9 cellular contexts compared by ENCODE assay signal in the genomic region with DNA sequence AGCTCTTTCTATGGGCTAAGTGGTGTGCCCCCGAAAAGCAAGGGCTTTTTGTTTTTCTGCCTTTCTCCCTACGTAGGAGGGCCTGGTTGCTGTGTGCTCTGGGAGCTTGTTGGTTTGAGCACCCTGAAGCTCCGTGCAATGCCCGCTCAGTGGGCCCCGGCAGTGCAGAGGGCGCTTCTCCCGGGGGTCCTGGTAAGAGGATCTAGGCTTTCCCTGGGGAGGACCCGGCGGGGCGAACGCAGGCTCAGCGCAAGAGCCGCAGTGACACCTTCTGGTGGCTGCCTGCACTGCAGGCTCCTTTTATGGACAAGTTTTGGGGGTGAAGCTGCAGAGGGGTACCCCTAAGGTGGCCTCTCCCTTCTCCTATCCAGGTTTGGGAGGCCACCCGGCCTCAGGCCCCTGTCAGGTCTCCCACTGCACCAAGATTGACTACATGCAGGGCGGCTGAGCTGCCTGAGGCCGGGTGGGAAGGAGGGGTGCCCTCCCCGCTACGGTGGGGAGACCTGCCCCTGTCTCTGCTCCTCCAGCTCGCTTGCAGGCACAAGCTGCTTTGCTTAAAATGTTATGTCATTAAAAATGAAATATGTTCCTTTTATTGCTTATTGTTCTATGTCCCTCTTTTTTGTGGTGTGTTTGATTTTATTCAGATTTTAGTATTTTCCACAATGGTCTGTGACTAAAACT.
DNase-seq lines count a peak whose midpoint lies in the region; ATAC-seq and TF ChIP-seq lines count a peak whose summit lies in the region.
"Had no signal": no experiment of that assay in that cellular context is flagged by ENCODE, and none has a peak within 500 bp of the region (broad histone marks: within the 10 kb centered on the region; RNA-seq: fewer than 3 reads in every experiment).

No MANE protein-coding gene starts in this region.

- peaks cover 15% of the 10 kb centered on the region for H3K27me3 Mint-ChIP-seq in mesothelial cell of epicardium (ENCODE audit: low read depth)

- CTCF ChIA-PET in HEK293 (lab: Yijun Ruan, JAX), result interaction anchor here (0.5 to 2.8 kb wide), 29 partner anchors 11 to 1582 kb away, joined by 3 to 16 read pairs (median 4); no protein-coding TSS in a partner anchor

- 21 to 22% methylated on average over 18 to 19 of the region's 19 CpGs for WGBS in body of pancreas, 2 donors

- no peak overlapping the region for H3K4me3 ChIP-seq in HEK293 (ENCODE audit: low read depth, low read length)
- no peak overlapping the region for H3K4me3 ChIP-seq in body of pancreas

- peak overlapping the region; percentile 54 for H3K4me3 Mint-ChIP-seq in mesothelial cell of epicardium

- H3K4me1 ChIP-seq in HEK293 (ENCODE audit: control insufficient read depth, insufficient read depth, low read length) (no peaks in the 10 kb centered on the region), body of pancreas (peaks cover 3% of the 10 kb centered on the region)

- TF ChIP-seq POLR2A in body of pancreas (IDR thresholded peaks at IDR 0.05), result no peak

- no peaks in the 10 kb centered on the region for H3K36me3 Mint-ChIP-seq in mesothelial cell of epicardium

- peak; percentile 97 for TF ChIP-seq CTCF in C4-2B (conservative IDR thresholded peaks at IDR 0.05)
- no peak for TF ChIP-seq CTCF in HEK293 (tag by site-specific recombination; IDR thresholded peaks at IDR 0.05)
- TF ChIP-seq CTCF in body of pancreas (IDR thresholded peaks at IDR 0.05), result peak; percentile 39 to 63 (median 53)
- peak; percentile 87 for TF ChIP-seq CTCF in mesothelial cell of epicardium (IDR thresholded peaks at IDR 0.05; ENCODE audit: unreplicated experiment)

- H3K9me3 ChIP-seq in HEK293 (ENCODE audit: control insufficient read depth, insufficient read depth, low read depth, low read length) (no peaks in the 10 kb centered on the region), body of pancreas (no peaks in the 10 kb centered on the region)

- DNase-seq in body of pancreas (peak in 3 of 4 donors; percentile 13 to 45 (median 26)), mesothelial cell of epicardium (ENCODE audit: low spot score in 2 of 2, unreplicated experiment in 2 of 2) (peak in 1 of 2 experiments; percentile 75), NCI-H446 treated with DMSO at 0.1 percent for 48 hours (lab: John Stamatoyannopoulos, UW) (no peak)
- DNase-seq: activated CD8-positive, alpha-beta memory T cell treated with anti-CD3 and anti-CD28 coated beads for 24 hours had no signal

- intact Hi-C loops in body of pancreas (cut with DNase I), result loop anchor here (10.0 kb wide), 1 partner anchor 304 kb away; no protein-coding TSS in a partner anchor

- H3K36me3 ChIP-seq in HEK293 (ENCODE audit: control insufficient read depth in 2 of 2, insufficient read depth in 1 of 2, low read length in 2 of 2) (no peaks in the 10 kb centered on the region), body of pancreas (replicated peaks in 1 of 2; ENCODE audit: insufficient read depth in 1 of 2, low read depth in 2 of 2) (no peaks in the 10 kb centered on the region)

- POLR2A ChIA-PET in HEK293 (lab: Yijun Ruan, JAX), result no interaction called here

- H3K9me3 Mint-ChIP-seq in mesothelial cell of epicardium, result no peaks in the 10 kb centered on the region

- no peaks in the 10 kb centered on the region for H3K27me3 ChIP-seq in body of pancreas

- ATAC-seq in body of pancreas (no peak), GM18907 (IDR thresholded peaks at IDR 0.05; ENCODE audit: unreplicated experiment) (no peak), HG03521 (IDR thresholded peaks at IDR 0.05; ENCODE audit: unreplicated experiment) (no peak), HG03280 (IDR thresholded peaks at IDR 0.05; ENCODE audit: unreplicated experiment) (no peak)

- peaks cover 11% of the 10 kb centered on the region for H3K4me1 Mint-ChIP-seq in mesothelial cell of epicardium

- H3K27ac ChIP-seq in C4-2B (no peak overlapping the region), HEK293 (ENCODE audit: extremely low read depth, low read depth, low read length) (no peak overlapping the region), body of pancreas (no peak overlapping the region)

- no peak overlapping the region for H3K27ac Mint-ChIP-seq in mesothelial cell of epicardium

TF ChIP-seq in HEK293, 187 proteins besides CTCF, POLR2A, EP300 and RAD21:
- peak; percentile 43 for TF ChIP-seq ZNF654 (tag by site-specific recombination; IDR thresholded peaks at IDR 0.05; ENCODE audit: low read depth)
- peak; percentile 90 for TF ChIP-seq ZNF785 (tag by site-specific recombination; IDR thresholded peaks at IDR 0.05)
- 0 out of 2 replicates have a peak, but pooled peaks have one; percentile 46 for TF ChIP-seq ZBTB10 (tag by site-specific recombination; IDR thresholded peaks at IDR 0.05)
- no peak for TF ChIP-seq ZNF114 (tag by site-specific recombination; IDR thresholded peaks at IDR 0.05)
- TF ChIP-seq ZBTB8A (tag by site-specific recombination; IDR thresholded peaks at IDR 0.05), result no peak
- TF ChIP-seq ZNF335 (tag by site-specific recombination; conservative IDR thresholded peaks at IDR 0.05), result peak; percentile 71
